Comparison of ENCODE assay signal across 1 cellular context in genomic region chr3:189961525-189962161, GRCh38.
TF ChIP-seq lines count a peak whose summit lies in the region.

No MANE protein-coding gene starts in this region.

TF ChIP-seq in HepG2, 621 proteins besides CTCF, POLR2A, EP300 and RAD21 (continued from another document):
- TF ChIP-seq FOXM1 (CRISPR knock-in tag; IDR thresholded peaks at IDR 0.05) (no peak), PAX8 (CRISPR knock-in tag; IDR thresholded peaks at IDR 0.05; ENCODE audit: borderline replicate concordance) (no peak), BORCS8-MEF2B (CRISPR knock-in tag; IDR thresholded peaks at IDR 0.05) (no peak), HOXA9 (CRISPR knock-in tag; IDR thresholded peaks at IDR 0.05; ENCODE audit: borderline replicate concordance) (no peak), NFIC (IDR thresholded peaks at IDR 0.05; ENCODE audit: low read length) (no peak; the same call in 1 of the 2 replicates), SNRNP70 (IDR thresholded peaks at IDR 0.05; ENCODE audit: low read depth, low read length) (no peak), ELF3 (CRISPR knock-in tag; IDR thresholded peaks at IDR 0.05) (peak; percentile 50), BHLHE40 (IDR thresholded peaks at IDR 0.05; ENCODE audit: low read length) (peak; percentile 7; the same call in 1 of the 2 replicates), KDM5A (IDR thresholded peaks at IDR 0.05; ENCODE audit: borderline replicate concordance, low read length) (no peak)
